ENCODE assay signal across 21 cellular contexts in genomic region chr5:126468091-126468490, GRCh38. TPM values are rescaled to one million over a fixed set of nuclear protein-coding genes. Genes with fewer than 3 reads are reported as not detected.
A peak's percentile ranks its signal among the peaks of the same experiment; 100 is the strongest.
DNase-seq lines count a peak whose midpoint lies in the region; FAIRE-seq and TF ChIP-seq lines count a peak whose summit lies in the region.
"Had no signal": no experiment of that assay in that cellular context is flagged by ENCODE, and none has a peak within 500 bp of the region (broad histone marks: within the 10 kb centered on the region; RNA-seq: fewer than 3 reads in every experiment).

No MANE protein-coding gene starts in this region.

- no peak for TF ChIP-seq CTCF in ascending aorta (IDR thresholded peaks at IDR 0.05)
- TF ChIP-seq CTCF in thyroid gland (IDR thresholded peaks at IDR 0.05), result no peak
- TF ChIP-seq CTCF in tibial artery (IDR thresholded peaks at IDR 0.05), result no peak

- H3K27me3 ChIP-seq in ascending aorta (no peaks in the 10 kb centered on the region), thyroid gland (no peaks in the 10 kb centered on the region), tibial artery (no peaks in the 10 kb centered on the region)
- H3K27me3 ChIP-seq: BLaER1, Peyer's patch had no signal

- peak; percentile 13 for FAIRE-seq in islet of Langerhans (lab: Jason Lieb, UNC)

- TF ChIP-seq POLR2A in thyroid gland (IDR thresholded peaks at IDR 0.05), result no peak

- DNase-seq in ascending aorta (ENCODE audit: low spot score in 2 of 2) (no peak), dermis blood vessel endothelial cell (peak; percentile 18), thyroid gland (no peak), NCI-H2171 (lab: John Stamatoyannopoulos, UW) (no peak), UCSD-AML1 (lab: John Stamatoyannopoulos, UW; ENCODE audit: unreplicated experiment) (no peak), tibial artery (no peak)
- DNase-seq: Caco-2; CD4-positive, alpha-beta memory T cell; DMS 273 treated with DMSO at 0.1 percent for 48 hours; DMS79 treated with DMSO at 0.1 percent for 48 hours; H7; MV-4-11; NCI-H1105 treated with DMSO at 0.1 percent for 48 hours; NCI-H1694; NCI-H2081 treated with DMSO at 0.1 percent for 48 hours; NCI-H446; NCI-H526; Peyer's patch had no signal

- intact Hi-C loops in ascending aorta (cut with DNase I) (no loop called here), thyroid gland (cut with DNase I) (no loop called here), tibial artery (cut with DNase I; ENCODE audit: low total_unique reads) (no loop called here)

- peaks cover 26 to 66% of the 10 kb centered on the region in 2 donors for H3K36me3 ChIP-seq in ascending aorta
- H3K36me3 ChIP-seq in thyroid gland, result peaks cover 21 to 36% of the 10 kb centered on the region in 2 donors
- peaks cover 35 to 71% (median 67%) of the 10 kb centered on the region in 3 donors for H3K36me3 ChIP-seq in tibial artery
- H3K36me3 ChIP-seq: BLaER1 had no signal

- H3K27ac ChIP-seq in ascending aorta (peak overlapping the region; percentile 18 to 21), thyroid gland (peak overlapping the region; percentile 25 to 98 (median 25)), tibial artery (no peak overlapping the region)
- H3K27ac ChIP-seq: BLaER1, Peyer's patch had no signal

- H3K9me3 ChIP-seq in ascending aorta (no peaks in the 10 kb centered on the region), thyroid gland (no peaks in the 10 kb centered on the region), tibial artery (no peaks in the 10 kb centered on the region)
- H3K9me3 ChIP-seq: BLaER1, Caco-2, Peyer's patch had no signal

- H3K4me3 ChIP-seq in ascending aorta (no peak overlapping the region), thyroid gland (replicated peaks in 1 of 3) (no peak overlapping the region), tibial artery (no peak overlapping the region)
- H3K4me3 ChIP-seq: BLaER1, Peyer's patch had no signal

- H3K4me1 ChIP-seq in ascending aorta, result peaks cover 0 to 17% of the 10 kb centered on the region in 2 donors
- peaks cover 39 to 77% of the 10 kb centered on the region in 2 donors for H3K4me1 ChIP-seq in thyroid gland
- peaks cover 0 to 9% (median 8%) of the 10 kb centered on the region in 4 donors for H3K4me1 ChIP-seq in tibial artery
- H3K4me1 ChIP-seq: BLaER1 had no signal

- 86 to 94% methylated on average over 3 of the region's 3 CpGs for WGBS in thyroid gland, 2 donors

RNA-seq across cellular contexts. Expression of gene GRAMD2B, which starts 44.9 kb away (rescaled TPM):
- total RNA-seq in ascending aorta (55.6 TPM), dermis blood vessel endothelial cell (7.3 and 13.9 TPM in 2 replicates), thyroid gland (100 to 1,000 TPM in 3 of 4 donors, 10 to 100 TPM in 1; 68.1 to 115 (median 105) TPM)
- total RNA-seq: OCI-LY7 had no signal

Comparison
In these comparisons a context has a peak if more than half of its experiments do, and no peak if none do; other contexts are left out.
1. H3K27ac ChIP-seq: peak in ascending aorta (2 of 2) and thyroid gland (3 of 3); none in tibial artery (0 of 2).